ENCODE assay signal across 21 cellular contexts in the genomic region with DNA sequence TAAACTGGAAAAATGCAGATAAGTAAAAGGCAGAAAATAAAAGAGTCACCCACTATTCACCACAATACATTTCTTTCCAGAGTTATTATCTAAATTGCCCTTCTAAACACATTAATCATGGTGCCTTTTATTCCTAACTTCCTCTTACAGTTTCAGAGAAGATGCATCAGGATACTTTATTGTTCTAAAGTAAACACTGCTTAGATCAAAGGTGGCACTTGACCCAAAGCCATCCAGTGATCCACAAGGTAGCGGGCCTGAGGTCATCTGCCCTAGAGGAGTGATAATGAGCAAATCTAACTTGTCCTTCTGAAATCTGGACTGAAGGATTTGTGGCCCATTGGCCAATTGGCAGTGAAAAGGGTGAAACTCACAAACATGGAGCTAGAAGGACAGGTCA. TPM values are rescaled to one million over a fixed set of nuclear protein-coding genes. Genes with fewer than 3 reads are reported as not detected.
DNase-seq lines count a peak whose midpoint lies in the region; ATAC-seq and TF ChIP-seq lines count a peak whose summit lies in the region.
"Had no signal": no experiment of that assay in that cellular context is flagged by ENCODE, and none has a peak within 500 bp of the region (broad histone marks: within the 10 kb centered on the region; RNA-seq: fewer than 3 reads in every experiment).

No MANE protein-coding gene starts in this region.

- H3K4me3 Mint-ChIP-seq in type B pancreatic cell: peak overlapping the region; percentile 44
- H3K4me3 Mint-ChIP-seq: CD4-positive, alpha-beta T cell; immature natural killer cell; natural killer cell; stimulated activated naive CD8-positive, alpha-beta T cell treated with anti-CD3 and anti-CD28 coated beads, Interleukin-15, Interleukin-2, amounts not matched to agents 100 ng/mL and 50 ng/mL, for 24 hours; T-helper 1 cell treated with Interleukin-12 subunit alpha and Interleukin-12 subunit beta and Interleukin-4 antibody, amounts not matched to agents 30 μg/mL and 1 μg/mL, for 36 hours had no signal

- H3K9me3 ChIP-seq in right cardiac atrium (ENCODE audit: control insufficient read depth, low read length) (no peaks in the 10 kb centered on the region), trophoblast cell (ENCODE audit: insufficient read depth, low read depth, low read length) (no peaks in the 10 kb centered on the region)
- H3K9me3 ChIP-seq: left lung had no signal

- intact Hi-C loops in right cardiac atrium (cut with DNase I): no loop called here
- intact Hi-C loops in cardiac septum (cut with DNase I): loop anchor here (2.0 kb wide), 1 partner anchor 47 kb away; no protein-coding TSS in a partner anchor

- peak overlapping the region; percentile 30 for H3K27ac ChIP-seq in right cardiac atrium (ENCODE audit: low read length)
- H3K27ac ChIP-seq in trophoblast cell (ENCODE audit: low read depth, low read length): no peak overlapping the region
- H3K27ac ChIP-seq: left lung had no signal

- H3K4ac ChIP-seq in trophoblast cell (ENCODE audit: low read depth, low read length): no peak overlapping the region

- no peak overlapping the region for H4K91ac ChIP-seq in trophoblast cell (ENCODE audit: low read depth, low read length)

- DNase-seq in right cardiac atrium: no peak
- no peak for DNase-seq in cardiac septum (ENCODE audit: low spot score)
- DNase-seq in NCI-H146 treated with DMSO at 0.1 percent for 48 hours (lab: John Stamatoyannopoulos, UW; ENCODE audit: unreplicated experiment): peak; percentile 58
- peak; percentile 40 for DNase-seq in amniotic epithelial cell (ENCODE audit: low read depth)
- no peak for DNase-seq in type B pancreatic cell (ENCODE audit: extremely low spot score, unreplicated experiment)
- DNase-seq in trophoblast cell: no peak
- no peak for DNase-seq in stimulated activated CD4-positive, alpha-beta T cell treated with anti-CD3 and anti-CD28 coated beads, Interleukin-2, amount 100 ng/mL, for 48 hours
- DNase-seq: activated gamma-delta T cell; CD4-positive, alpha-beta T cell; DMS79 treated with DMSO at 0.1 percent for 48 hours; effector CD8-positive, alpha-beta T cell; immature natural killer cell; KBM-7; left lung; midbrain; natural killer cell; NCI-H187; retina had no signal

- H3K79me1 ChIP-seq in trophoblast cell (ENCODE audit: low read length): no peaks in the 10 kb centered on the region

- H2AK5ac ChIP-seq in trophoblast cell (ENCODE audit: low read length): no peak overlapping the region

- H3K27me3 ChIP-seq in right cardiac atrium (ENCODE audit: control insufficient read depth, insufficient read depth) (no peaks in the 10 kb centered on the region), trophoblast cell (ENCODE audit: insufficient read depth, low read length) (no peaks in the 10 kb centered on the region)
- H3K27me3 ChIP-seq: left lung had no signal

- H2AFZ ChIP-seq in trophoblast cell (ENCODE audit: insufficient read depth, low read length, poor library complexity): no peak overlapping the region

- H3K23ac ChIP-seq in trophoblast cell (ENCODE audit: low read length): no peak overlapping the region

- no peak overlapping the region for H3K18ac ChIP-seq in trophoblast cell (ENCODE audit: low read length)

- H3K4me1 Mint-ChIP-seq in type B pancreatic cell (ENCODE audit: unreplicated experiment): peaks cover 15% of the 10 kb centered on the region
- H3K4me1 Mint-ChIP-seq: immature natural killer cell had no signal

- H3K9ac ChIP-seq in trophoblast cell (ENCODE audit: low read length): no peak overlapping the region

- no peak overlapping the region for H2BK120ac ChIP-seq in trophoblast cell (ENCODE audit: insufficient read depth, low read length, poor library complexity)

- no peaks in the 10 kb centered on the region for H3K36me3 ChIP-seq in trophoblast cell (ENCODE audit: control insufficient read depth in 1 of 2, insufficient read depth in 2 of 2, low read length in 2 of 2)
- H3K36me3 ChIP-seq: left lung had no signal

- H4K8ac ChIP-seq in trophoblast cell (ENCODE audit: low read depth, low read length): no peak overlapping the region

- 77% methylated on average over 1 of the region's 1 CpG for WGBS in right cardiac atrium
- no CpG with 5 or more reads among the region's 1 CpG for WGBS in trophoblast cell (ENCODE audit: extremely low coverage, insufficient coverage, insufficient read length)

- no peaks in the 10 kb centered on the region for H3K36me3 Mint-ChIP-seq in type B pancreatic cell
- H3K36me3 Mint-ChIP-seq: immature natural killer cell, natural killer cell had no signal

- H2BK5ac ChIP-seq in trophoblast cell (ENCODE audit: low read depth, low read length, poor library complexity): no peak overlapping the region

- H3K4me2 ChIP-seq in trophoblast cell (ENCODE audit: low read length): no peak overlapping the region

- peak overlapping the region; percentile 78 for H3K27ac Mint-ChIP-seq in type B pancreatic cell
- H3K27ac Mint-ChIP-seq: CD4-positive, alpha-beta T cell; immature natural killer cell; natural killer cell; stimulated activated naive CD8-positive, alpha-beta T cell treated with anti-CD3 and anti-CD28 coated beads, Interleukin-15, Interleukin-2, amounts not matched to agents 100 ng/mL and 50 ng/mL, for 24 hours; T-helper 1 cell treated with Interleukin-12 subunit alpha and Interleukin-12 subunit beta and Interleukin-4 antibody, amounts not matched to agents 30 μg/mL and 1 μg/mL, for 36 hours had no signal

- no peak overlapping the region for H3K14ac ChIP-seq in trophoblast cell (ENCODE audit: low read length)

- H2BK12ac ChIP-seq in trophoblast cell (ENCODE audit: low read length): no peak overlapping the region

- no peaks in the 10 kb centered on the region for H3K79me2 ChIP-seq in trophoblast cell (ENCODE audit: control insufficient read depth, insufficient read depth, low read length, poor library complexity)

- H3K4me3 ChIP-seq in right cardiac atrium (ENCODE audit: low read length) (no peak overlapping the region), trophoblast cell (ENCODE audit: low read depth, low read length) (no peak overlapping the region)
- H3K4me3 ChIP-seq: left lung had no signal

- H3K4me1 ChIP-seq in right cardiac atrium (ENCODE audit: control insufficient read depth, insufficient read depth, low read length): peaks cover 3% of the 10 kb centered on the region
- peaks cover 0 to 4% of the 10 kb centered on the region in 2 experiments for H3K4me1 ChIP-seq in trophoblast cell (ENCODE audit: control insufficient read depth in 1 of 2, insufficient read depth in 2 of 2, low read length in 2 of 2)
- H3K4me1 ChIP-seq: left lung had no signal

- H3K9me3 Mint-ChIP-seq in type B pancreatic cell: peaks cover 3% of the 10 kb centered on the region
- H3K9me3 Mint-ChIP-seq: CD4-positive, alpha-beta T cell; natural killer cell; stimulated activated naive CD8-positive, alpha-beta T cell treated with anti-CD3 and anti-CD28 coated beads, Interleukin-15, Interleukin-2, amounts not matched to agents 100 ng/mL and 50 ng/mL, for 24 hours; T-helper 1 cell treated with Interleukin-12 subunit alpha and Interleukin-12 subunit beta and Interleukin-4 antibody, amounts not matched to agents 30 μg/mL and 1 μg/mL, for 36 hours had no signal

- no peak overlapping the region for H4K12ac ChIP-seq in trophoblast cell (ENCODE audit: low read depth, low read length)

- no peaks in the 10 kb centered on the region for H3K27me3 Mint-ChIP-seq in type B pancreatic cell
- H3K27me3 Mint-ChIP-seq: CD4-positive, alpha-beta T cell had no signal

- ATAC-seq in right cardiac atrium (no peak), GM18909 (IDR thresholded peaks at IDR 0.05; ENCODE audit: poor library complexity, unreplicated experiment) (no peak)
- ATAC-seq: left lung, natural killer cell had no signal

- no peak for TF ChIP-seq CTCF in type B pancreatic cell (conservative IDR thresholded peaks at IDR 0.05)

RNA-seq across cellular contexts. Expression of a gene that starts 12.0 kb away (rescaled TPM):
- total RNA-seq in right cardiac atrium (1 to 10 TPM in 3 of 4 donors, under 1 TPM in 1; 0.48 to 2.4 (median 1.5) TPM), cardiac septum (1.6 TPM), type B pancreatic cell (ENCODE audit: low replicate concordance) (11.1 and 70.9 TPM in 2 replicates)
- 0.16 TPM for polyA plus RNA-seq in right cardiac atrium
- polyA plus RNA-seq in trophoblast cell (2013): 7.5 and 8.3 TPM in 2 replicates

Comparison
In these comparisons a context has a peak if more than half of its experiments do, and no peak if none do; other contexts are left out.
1. DNase-seq: peak in NCI-H146 treated with DMSO at 0.1 percent for 48 hours (single experiment) and amniotic epithelial cell (single experiment); none in right cardiac atrium (0 of 3), cardiac septum (single experiment), type B pancreatic cell (single experiment), trophoblast cell (0 of 2) and stimulated activated CD4-positive, alpha-beta T cell treated with anti-CD3 and anti-CD28 coated beads, Interleukin-2, amount 100 ng/mL, for 48 hours (0 of 2).